8 cellular contexts compared by ENCODE assay signal in genomic region chr17:81090361-81091133, GRCh38. TPM values are rescaled to one million over a fixed set of nuclear protein-coding genes. Genes with fewer than 3 reads are reported as not detected.
DNase-seq lines count a peak whose midpoint lies in the region; ATAC-seq and TF ChIP-seq lines count a peak whose summit lies in the region.

No MANE protein-coding gene starts in this region.

- H3K9me3 Mint-ChIP-seq in activated CD4-positive, alpha-beta T cell treated with anti-CD3 and anti-CD28 coated beads, Interleukin-2, amount 10 ng/mL, durations not matched to agents 7 days and 5 days = no peaks in the 10 kb centered on the region

- no peaks in the 10 kb centered on the region for H3K9me3 ChIP-seq in left ventricle myocardium inferior (replicated peaks)

- H3K27me3 ChIP-seq in left ventricle myocardium inferior (ENCODE audit: low read depth) = no peaks in the 10 kb centered on the region

- intact Hi-C loops in left ventricle myocardium inferior (cut with micrococcal nuclease) = loop anchor here (5.0 kb wide), 1 partner anchor 63 kb away; no protein-coding TSS in a partner anchor

- no peak for TF ChIP-seq CTCF in left ventricle myocardium inferior (IDR thresholded peaks at IDR 0.05; ENCODE audit: borderline replicate concordance)

- H3K36me3 Mint-ChIP-seq in activated CD4-positive, alpha-beta T cell treated with anti-CD3 and anti-CD28 coated beads, Interleukin-2, amount 10 ng/mL, durations not matched to agents 7 days and 5 days (ENCODE audit: low read depth) = no peaks in the 10 kb centered on the region

- CTCF ChIA-PET in activated CD4-positive, alpha-beta T cell treated with anti-CD3 and anti-CD28 coated beads, Interleukin-2, amount 10 ng/mL, durations not matched to agents 7 days and 5 days (lab: Charles Lee) = interaction anchor here (2.6 kb wide), 1 partner anchor 12 kb away, joined by 9 read pairs; no protein-coding TSS in a partner anchor

- H3K27ac ChIP-seq in left ventricle myocardium inferior (replicated peaks) = peak overlapping the region; percentile 19

- DNase-seq in activated gamma-delta T cell treated with Interleukin-2 at 50 U/mL for 16 hours = peak; percentile 21
- no peak for DNase-seq in activated gamma-delta T cell (lab: John Stamatoyannopoulos, UW)
- DNase-seq in activated CD4-positive, alpha-beta T cell treated with anti-CD3 and anti-CD28 coated beads, Interleukin-2, amount 10 ng/mL, durations not matched to agents 7 days and 5 days = peak; percentile 38
- DNase-seq in left ventricle myocardium inferior = peak; percentile 62
- DNase-seq in ureter (ENCODE audit: low spot score) = peak; percentile 73
- no peak for DNase-seq in putamen (ENCODE audit: low spot score)
- DNase-seq in SW 1271 (lab: John Stamatoyannopoulos, UW) = no peak

- H3K27me3 Mint-ChIP-seq in activated CD4-positive, alpha-beta T cell treated with anti-CD3 and anti-CD28 coated beads, Interleukin-2, amount 10 ng/mL, durations not matched to agents 7 days and 5 days = no peaks in the 10 kb centered on the region

- H3K36me3 ChIP-seq in left ventricle myocardium inferior = peaks cover 22% of the 10 kb centered on the region

- peaks cover 9% of the 10 kb centered on the region for H3K4me1 ChIP-seq in left ventricle myocardium inferior

- no peak overlapping the region for H3K4me3 Mint-ChIP-seq in activated CD4-positive, alpha-beta T cell treated with anti-CD3 and anti-CD28 coated beads, Interleukin-2, amount 10 ng/mL, durations not matched to agents 7 days and 5 days

- H3K27ac Mint-ChIP-seq in activated CD4-positive, alpha-beta T cell treated with anti-CD3 and anti-CD28 coated beads, Interleukin-2, amount 10 ng/mL, durations not matched to agents 7 days and 5 days = no peak overlapping the region

- ATAC-seq in HG02973 (IDR thresholded peaks at IDR 0.05; ENCODE audit: unreplicated experiment) = no peak

- no peak overlapping the region for H3K4me3 ChIP-seq in left ventricle myocardium inferior

- peaks cover 32% of the 10 kb centered on the region for H3K4me1 Mint-ChIP-seq in activated CD4-positive, alpha-beta T cell treated with anti-CD3 and anti-CD28 coated beads, Interleukin-2, amount 10 ng/mL, durations not matched to agents 7 days and 5 days

- POLR2A ChIA-PET in activated CD4-positive, alpha-beta T cell treated with anti-CD3 and anti-CD28 coated beads, Interleukin-2, amount 10 ng/mL, durations not matched to agents 7 days and 5 days (lab: Charles Lee) = no interaction called here

RNA-seq across cellular contexts. Expression of gene BAIAP2, which starts 55.6 kb away (rescaled TPM):
- total RNA-seq in activated CD4-positive, alpha-beta T cell treated with anti-CD3 and anti-CD28 coated beads, Interleukin-2, amount 10 ng/mL, durations not matched to agents 7 days and 5 days = 1 to 10 TPM; 2.8 TPM
- total RNA-seq in left ventricle myocardium inferior (27.9 TPM), ureter (48.7 TPM)

Comparison
In these comparisons a context has a peak if more than half of its experiments do, and no peak if none do; other contexts are left out.
1. DNase-seq: peak in activated gamma-delta T cell treated with Interleukin-2 at 50 U/mL for 16 hours (single experiment), activated CD4-positive, alpha-beta T cell treated with anti-CD3 and anti-CD28 coated beads, Interleukin-2, amount 10 ng/mL, durations not matched to agents 7 days and 5 days (single experiment), left ventricle myocardium inferior (single experiment) and ureter (single experiment); none in activated gamma-delta T cell (single experiment), putamen (single experiment) and SW 1271 (0 of 2).